Comparison of ENCODE assay signal across 8 cellular contexts in the genomic region with DNA sequence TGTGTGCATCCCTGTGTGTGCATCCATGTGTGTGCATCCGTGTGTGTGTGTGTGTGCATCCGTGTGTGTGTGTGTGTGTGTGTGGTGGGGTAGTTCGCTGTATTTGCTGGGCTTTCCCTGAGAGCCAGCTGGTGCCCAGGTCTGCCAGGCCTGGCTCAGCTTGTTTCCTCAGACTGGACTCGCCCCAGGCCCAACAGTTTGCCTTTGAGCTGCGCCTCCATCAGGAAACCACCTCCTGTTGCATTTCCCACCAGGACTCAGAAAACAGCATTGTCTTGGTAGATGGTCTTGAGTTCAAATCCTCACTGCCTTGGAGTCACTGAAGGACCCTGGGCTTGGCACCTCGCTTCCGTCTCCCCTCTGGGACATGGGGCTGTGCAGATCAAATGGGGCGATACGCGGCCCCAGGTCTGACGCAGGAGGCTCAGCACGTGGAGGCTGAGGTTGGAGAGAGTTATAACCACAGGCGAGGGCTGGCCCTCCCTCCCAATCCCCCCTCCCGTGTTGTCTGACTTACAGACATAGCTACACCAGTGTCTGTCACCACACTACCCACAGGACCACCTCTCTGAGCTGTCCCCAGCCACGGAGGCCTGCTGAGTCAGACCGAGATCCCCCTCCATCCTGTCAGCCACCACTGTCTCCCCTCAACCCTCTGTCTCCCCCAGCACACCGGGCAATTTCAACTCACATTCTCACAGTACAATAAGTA. TPM values are rescaled to one million over a fixed set of nuclear protein-coding genes. Genes with fewer than 3 reads are reported as not detected.
DNase-seq lines count a peak whose midpoint lies in the region; ATAC-seq and TF ChIP-seq lines count a peak whose summit lies in the region.

No MANE protein-coding gene starts in this region.

- no peaks in the 10 kb centered on the region for H3K27me3 ChIP-seq in osteoblast (ENCODE audit: insufficient read depth, low read length)
- H3K27me3 ChIP-seq in Karpas-422 (ENCODE audit: low read length): no peaks in the 10 kb centered on the region

- ATAC-seq in GM18909 (IDR thresholded peaks at IDR 0.05; ENCODE audit: poor library complexity, unreplicated experiment) (peak; percentile 80), HG03108 (IDR thresholded peaks at IDR 0.05; ENCODE audit: unreplicated experiment) (peak; percentile 68)

- H3K4me2 ChIP-seq in osteoblast (ENCODE audit: insufficient read depth, low read length) (no peak overlapping the region), Karpas-422 (ENCODE audit: low read depth, low read length, poor library complexity, severe bottlenecking) (no peak overlapping the region)

- H2AFZ ChIP-seq in osteoblast (ENCODE audit: low read length) (no peak overlapping the region), Karpas-422 (ENCODE audit: low read length) (no peak overlapping the region)

- H3K79me2 ChIP-seq in osteoblast (ENCODE audit: insufficient read depth, low read length) (no peaks in the 10 kb centered on the region), Karpas-422 (ENCODE audit: low read length) (no peaks in the 10 kb centered on the region)

- H3K4me3 ChIP-seq in osteoblast (ENCODE audit: insufficient read depth, low read length) (no peak overlapping the region), Karpas-422 (ENCODE audit: low read length) (no peak overlapping the region)

- H3K4me1 ChIP-seq in osteoblast (ENCODE audit: insufficient read depth, low read length): peaks cover 36% of the 10 kb centered on the region
- peaks cover 4% of the 10 kb centered on the region for H3K4me1 ChIP-seq in Karpas-422 (ENCODE audit: low read length)

- no peak overlapping the region for H3K9ac ChIP-seq in Karpas-422 (ENCODE audit: low read length)

- no peak for TF ChIP-seq CTCF in osteoblast (IDR thresholded peaks at IDR 0.05; ENCODE audit: extremely low read depth, low read depth, low read length)

- H3K27ac ChIP-seq in osteoblast (ENCODE audit: low read depth, low read length) (no peak overlapping the region), Karpas-422 (ENCODE audit: low read length) (no peak overlapping the region)

- H3K9me3 ChIP-seq in osteoblast (ENCODE audit: low read depth, low read length): no peaks in the 10 kb centered on the region
- no peaks in the 10 kb centered on the region for H3K9me3 ChIP-seq in Karpas-422 (ENCODE audit: low read length)

- DNase-seq in activated CD8-positive, alpha-beta memory T cell treated with anti-CD3 and anti-CD28 coated beads, Interleukin-2, amount 50 U/mL, for 24 hours (ENCODE audit: extremely low read depth): peak; percentile 80
- peak; percentile 69 for DNase-seq in osteoblast (ENCODE audit: insufficient read length, low spot score, missing footprints)
- DNase-seq in GM03348 (ENCODE audit: low spot score): no peak
- DNase-seq in DMS 273 treated with DMSO at 0.1 percent for 48 hours (lab: John Stamatoyannopoulos, UW): no peak
- DNase-seq in Karpas-422: no peak
- DNase-seq in inferior parietal cortex (ENCODE audit: extremely low spot score): no peak

- no peaks in the 10 kb centered on the region for H3K9me2 ChIP-seq in Karpas-422 (replicated peaks; ENCODE audit: insufficient read depth, low read length)

- H3K36me3 ChIP-seq in osteoblast (ENCODE audit: insufficient read depth, low read length): no peaks in the 10 kb centered on the region
- H3K36me3 ChIP-seq in Karpas-422 (ENCODE audit: insufficient read depth, low read length): no peaks in the 10 kb centered on the region

- H4K20me1 ChIP-seq in osteoblast (ENCODE audit: insufficient read depth, low read length) (no peaks in the 10 kb centered on the region), Karpas-422 (ENCODE audit: insufficient read depth, low read depth, low read length) (no peaks in the 10 kb centered on the region)

RNA-seq across cellular contexts. Expression of a gene that starts 4.7 kb away (rescaled TPM):
- total RNA-seq in osteoblast: 10.5 and 12.4 TPM in 2 replicates
- 20.6 and 51.3 TPM in 2 replicates for total RNA-seq in Karpas-422 (2014; rRNA removed; shearing (Covaris generic); ENCODE audit: low replicate concordance)

RNA-seq across cellular contexts. Expression of a gene that starts 49.8 kb away (rescaled TPM):
- 21.4 and 24.2 TPM in 2 replicates for total RNA-seq in osteoblast
- total RNA-seq in Karpas-422 (2014; rRNA removed; shearing (Covaris generic); ENCODE audit: low replicate concordance): 10.1 and 17.0 TPM in 2 replicates

Comparison
In these comparisons a context has a peak if more than half of its experiments do, and no peak if none do; other contexts are left out.
1. DNase-seq: peak in activated CD8-positive, alpha-beta memory T cell treated with anti-CD3 and anti-CD28 coated beads, Interleukin-2, amount 50 U/mL, for 24 hours (single experiment) and osteoblast (single experiment); none in GM03348 (single experiment), DMS 273 treated with DMSO at 0.1 percent for 48 hours (single experiment), Karpas-422 (single experiment) and inferior parietal cortex (single experiment).